In genomic region chr6:53496100-53496499, GRCh38 we compare ENCODE assay signal across 1 cellular context.
TF ChIP-seq lines count a peak whose summit lies in the region.

No MANE protein-coding gene starts in this region.

TF ChIP-seq in A549, 52 proteins besides CTCF, POLR2A, EP300 and RAD21 (continued from another document):
- TF ChIP-seq ATOH8 (CRISPR knock-in tag; IDR thresholded peaks at IDR 0.05; ENCODE audit: low read depth) (no peak), HOXB13 (CRISPR knock-in tag; IDR thresholded peaks at IDR 0.05; ENCODE audit: low read depth) (no peak)
- TF ChIP-seq, protein P1, sequence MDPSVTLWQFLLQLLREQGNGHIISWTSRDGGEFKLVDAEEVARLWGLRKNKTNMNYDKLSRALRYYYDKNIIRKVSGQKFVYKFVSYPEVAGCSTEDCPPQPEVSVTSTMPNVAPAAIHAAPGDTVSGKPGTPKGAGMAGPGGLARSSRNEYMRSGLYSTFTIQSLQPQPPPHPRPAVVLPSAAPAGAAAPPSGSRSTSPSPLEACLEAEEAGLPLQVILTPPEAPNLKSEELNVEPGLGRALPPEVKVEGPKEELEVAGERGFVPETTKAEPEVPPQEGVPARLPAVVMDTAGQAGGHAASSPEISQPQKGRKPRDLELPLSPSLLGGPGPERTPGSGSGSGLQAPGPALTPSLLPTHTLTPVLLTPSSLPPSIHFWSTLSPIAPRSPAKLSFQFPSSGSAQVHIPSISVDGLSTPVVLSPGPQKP (IDR thresholded peaks at IDR 0.05; ENCODE audit: low read depth, low read length), result no peak
